ENCODE assay signal across 27 cellular contexts in genomic region chr19:4027146-4027545, GRCh38.
"Had no signal": no experiment of that assay in that cellular context is flagged by ENCODE, and none has a peak within 500 bp of the region (broad histone marks: within the 10 kb centered on the region; RNA-seq: fewer than 3 reads in every experiment).

No MANE protein-coding gene starts in this region.

- H3K9me3 Mint-ChIP-seq: effector memory CD8-positive, alpha-beta T cell; natural killer cell; neural crest cell; stimulated activated naive CD8-positive, alpha-beta T cell treated with anti-CD3 and anti-CD28 coated beads, Interleukin-15, amount 100 ng/mL, for 72 hours had no signal

- H3K27me3 Mint-ChIP-seq: effector memory CD8-positive, alpha-beta T cell; memory B cell; progenitor cell of endocrine pancreas; stimulated activated naive CD8-positive, alpha-beta T cell treated with anti-CD3 and anti-CD28 coated beads, Interleukin-15, amount 100 ng/mL, for 72 hours had no signal

- H3K27ac ChIP-seq: coronary artery, epithelial cell of prostate, gastrocnemius medialis, heart left ventricle, hepatocyte, parathyroid adenoma, right lobe of liver, suprapubic skin, transverse colon, upper lobe of right lung, uterus had no signal

- H3K4me1 Mint-ChIP-seq: neural crest cell; stimulated activated naive CD8-positive, alpha-beta T cell treated with anti-CD3 and anti-CD28 coated beads, Interleukin-15, amount 100 ng/mL, for 72 hours had no signal

- H2AFZ ChIP-seq: hepatocyte, parathyroid adenoma had no signal

- H3K36me3 Mint-ChIP-seq: natural killer cell had no signal

- H3K4me3 Mint-ChIP-seq: effector memory CD8-positive, alpha-beta T cell; memory B cell; natural killer cell; neural crest cell; stimulated activated naive CD8-positive, alpha-beta T cell treated with anti-CD3 and anti-CD28 coated beads, Interleukin-15, amount 100 ng/mL, for 72 hours had no signal

- ATAC-seq: effector memory CD8-positive, alpha-beta T cell; esophagus mucosa; gastrocnemius medialis; heart left ventricle; left lobe of liver; natural killer cell; right lobe of liver; stimulated activated naive CD8-positive, alpha-beta T cell treated with anti-CD3 and anti-CD28 coated beads, Interleukin-15, amount 100 ng/mL, for 72 hours; upper lobe of right lung had no signal

- H3K4me3 ChIP-seq: coronary artery, gastrocnemius medialis, heart left ventricle, hepatocyte, lung, right lobe of liver, suprapubic skin, transverse colon, upper lobe of right lung, uterus had no signal

- H3K9me3 ChIP-seq: gastrocnemius medialis, right lobe of liver, suprapubic skin, transverse colon, upper lobe of right lung, uterus had no signal

- H3K36me3 ChIP-seq: uterus had no signal

- H3K4me1 ChIP-seq: parathyroid adenoma, right lobe of liver, transverse colon, upper lobe of right lung, uterus had no signal

- H3K27ac Mint-ChIP-seq: memory B cell, natural killer cell, progenitor cell of endocrine pancreas had no signal

- H3K9ac ChIP-seq: parathyroid adenoma had no signal

- H3K27me3 ChIP-seq: gastrocnemius medialis, heart left ventricle, hepatocyte, right lobe of liver, suprapubic skin, transverse colon, upper lobe of right lung, uterus had no signal

- DNase-seq: dermis blood vessel endothelial cell; effector memory CD8-positive, alpha-beta T cell; foreskin fibroblast; gastrocnemius medialis; heart left ventricle; kidney; natural killer cell; right lobe of liver; small intestine; stimulated activated CD4-positive, alpha-beta T cell treated with anti-CD3 and anti-CD28 coated beads, Interleukin-15, amount 100 ng/mL, for 24 hours; stimulated activated CD4-positive, alpha-beta T cell treated with anti-CD3 and anti-CD28 coated beads, Interleukin-2, amount 100 ng/mL, for 48 hours; stimulated activated naive CD4-positive, alpha-beta T cell; stimulated activated naive CD8-positive, alpha-beta T cell treated with anti-CD3 and anti-CD28 coated beads, Interleukin-15, amount 100 ng/mL, for 72 hours; transverse colon; upper lobe of right lung; uterus had no signal

- H3K4me2 ChIP-seq: hepatocyte had no signal
